ENCODE assay signal across 8 cellular contexts in the genomic region with DNA sequence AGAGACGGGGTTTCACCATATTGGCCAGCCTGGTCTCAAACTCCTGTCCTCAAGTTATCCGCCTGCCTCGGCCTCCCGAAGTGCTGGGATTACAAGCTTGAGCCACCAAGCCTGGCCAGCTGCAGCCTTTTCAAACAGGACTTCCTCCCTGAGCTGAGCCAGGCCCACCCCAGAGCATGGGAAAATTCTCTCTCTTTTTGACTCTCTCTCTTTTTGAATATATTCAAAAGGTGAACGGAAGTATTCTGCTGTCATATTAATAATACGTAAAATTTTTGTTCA. TPM values are rescaled to one million over a fixed set of nuclear protein-coding genes. Genes with fewer than 3 reads are reported as not detected.
A peak's percentile ranks its signal among the peaks of the same experiment; 100 is the strongest.
DNase-seq lines count a peak whose midpoint lies in the region; ATAC-seq, FAIRE-seq and TF ChIP-seq lines count a peak whose summit lies in the region.

No MANE protein-coding gene starts in this region.

- H3K36me3 ChIP-seq in CD4-positive, CD25-positive, alpha-beta regulatory T cell (ENCODE audit: control insufficient read depth, insufficient read depth, low read length): peaks cover 13% of the 10 kb centered on the region
- H3K36me3 ChIP-seq in OCI-LY1 (ENCODE audit: insufficient read depth, low read length): peaks cover 29% of the 10 kb centered on the region
- H3K36me3 ChIP-seq in ectodermal cell (ENCODE audit: control insufficient read depth, insufficient read depth, low read length): no peaks in the 10 kb centered on the region

- H3K9me3 Mint-ChIP-seq in CD4-positive, CD25-positive, alpha-beta regulatory T cell: peaks cover 0 to 29% (median 15%) of the 10 kb centered on the region in 7 donors
- H3K9me3 Mint-ChIP-seq in nephron progenitor cell: peaks cover 98% of the 10 kb centered on the region

- H3K9ac ChIP-seq in OCI-LY1 (ENCODE audit: low read length): 0 out of 2 replicates have a peak overlapping the region, but pooled peaks have one; percentile 30

- no peak for DNase-seq in CD4-positive, CD25-positive, alpha-beta regulatory T cell
- DNase-seq in nephron progenitor cell (no peak), RCC 7860 (ENCODE audit: low spot score) (no peak), cerebellar cortex (ENCODE audit: low spot score) (no peak), kidney tubule cell (ENCODE audit: low spot score) (no peak), NCI-H1694 (lab: John Stamatoyannopoulos, UW) (no peak)

- H3K27me3 ChIP-seq in CD4-positive, CD25-positive, alpha-beta regulatory T cell (ENCODE audit: control insufficient read depth, insufficient read depth, low read length): no peaks in the 10 kb centered on the region
- H3K27me3 ChIP-seq in OCI-LY1 (ENCODE audit: insufficient read depth, low read length) (no peaks in the 10 kb centered on the region), ectodermal cell (ENCODE audit: control insufficient read depth, insufficient read depth, low read length, poor library complexity, severe bottlenecking) (no peaks in the 10 kb centered on the region)

- peaks cover 15 to 54% of the 10 kb centered on the region in 2 experiments for H3K9me3 ChIP-seq in CD4-positive, CD25-positive, alpha-beta regulatory T cell (ENCODE audit: control insufficient read depth in 2 of 2, low read length in 2 of 2)
- peaks cover 24% of the 10 kb centered on the region for H3K9me3 ChIP-seq in OCI-LY1 (ENCODE audit: low read length)
- H3K9me3 ChIP-seq in ectodermal cell (ENCODE audit: control insufficient read depth, low read length): no peaks in the 10 kb centered on the region

- peak overlapping the region; percentile 59 for H3K4me2 ChIP-seq in OCI-LY1 (ENCODE audit: low read length)

- peaks cover 30% of the 10 kb centered on the region for H3K36me3 Mint-ChIP-seq in CD4-positive, CD25-positive, alpha-beta regulatory T cell
- H3K36me3 Mint-ChIP-seq in nephron progenitor cell (ENCODE audit: low read depth): peaks cover 61% of the 10 kb centered on the region

- H3K4me3 ChIP-seq in CD4-positive, CD25-positive, alpha-beta regulatory T cell (ENCODE audit: low read depth, low read length): peak overlapping the region; percentile 76
- peak overlapping the region; percentile 73 for H3K4me3 ChIP-seq in OCI-LY1 (ENCODE audit: low read depth, low read length, poor library complexity, severe bottlenecking)
- peak overlapping the region; percentile 73 for H3K4me3 ChIP-seq in ectodermal cell (ENCODE audit: insufficient read depth, low read depth, low read length)

- peaks cover 12% of the 10 kb centered on the region for H3K4me1 ChIP-seq in CD4-positive, CD25-positive, alpha-beta regulatory T cell (ENCODE audit: control insufficient read depth, insufficient read depth, low read length, poor library complexity, severe bottlenecking)
- H3K4me1 ChIP-seq in OCI-LY1 (ENCODE audit: insufficient read depth, low read length, severe bottlenecking) (peaks cover 4% of the 10 kb centered on the region), ectodermal cell (ENCODE audit: control insufficient read depth, insufficient read depth, low read length) (no peaks in the 10 kb centered on the region)

- no peaks in the 10 kb centered on the region for H3F3A ChIP-seq in OCI-LY1 (ENCODE audit: insufficient read depth, low read length)

- H3K27me3 Mint-ChIP-seq in CD4-positive, CD25-positive, alpha-beta regulatory T cell: peaks cover 5% of the 10 kb centered on the region
- H3K27me3 Mint-ChIP-seq in nephron progenitor cell (ENCODE audit: low read depth, poor library complexity): peaks cover 4% of the 10 kb centered on the region

- peak overlapping the region; percentile 95 to 100 (median 100) for H3K27ac Mint-ChIP-seq in CD4-positive, CD25-positive, alpha-beta regulatory T cell
- no peak overlapping the region for H3K27ac Mint-ChIP-seq in nephron progenitor cell

- H2AFZ ChIP-seq in OCI-LY1 (ENCODE audit: low read length): 0 out of 2 replicates have a peak overlapping the region, but pooled peaks have one; percentile 79

- H3K4me3 Mint-ChIP-seq in CD4-positive, CD25-positive, alpha-beta regulatory T cell: peak overlapping the region; percentile 90 to 100 (median 98)
- peak overlapping the region; percentile 94 for H3K4me3 Mint-ChIP-seq in nephron progenitor cell

- peaks cover 15% of the 10 kb centered on the region for H3K79me2 ChIP-seq in OCI-LY1 (ENCODE audit: insufficient read depth, low read length)

- TF ChIP-seq CTCF in OCI-LY1 (IDR thresholded peaks at IDR 0.05; ENCODE audit: low read length): no peak
- no peak for TF ChIP-seq CTCF in nephron progenitor cell (IDR thresholded peaks at IDR 0.05)

- FAIRE-seq in RCC 7860 (lab: Jason Lieb, UNC): no peak

- H4K20me1 ChIP-seq in OCI-LY1 (ENCODE audit: insufficient read depth, low read length): no peaks in the 10 kb centered on the region

- H3K9me2 ChIP-seq in OCI-LY1 (ENCODE audit: low read depth, low read length): no peaks in the 10 kb centered on the region

- 80 to 83% methylated on average over 4 of the region's 6 CpGs for whole genome bisulfite sequencing in ectodermal cell, 2 experiments

- no peak for ATAC-seq in CD4-positive, CD25-positive, alpha-beta regulatory T cell (ENCODE audit: low read depth in 2 of 2)

- peak overlapping the region; percentile 97 for H3K27ac ChIP-seq in CD4-positive, CD25-positive, alpha-beta regulatory T cell (ENCODE audit: insufficient read depth, low read length, poor library complexity, severe bottlenecking)
- H3K27ac ChIP-seq in OCI-LY1 (ENCODE audit: low read depth, low read length, poor library complexity, severe bottlenecking) (no peak overlapping the region), ectodermal cell (ENCODE audit: insufficient read depth, low read depth, low read length, poor library complexity, severe bottlenecking) (no peak overlapping the region)

- H3K4me1 Mint-ChIP-seq in CD4-positive, CD25-positive, alpha-beta regulatory T cell: peaks cover 6 to 45% (median 12%) of the 10 kb centered on the region in 4 donors
- H3K4me1 Mint-ChIP-seq in nephron progenitor cell: no peaks in the 10 kb centered on the region

RNA-seq across cellular contexts. Expression of gene ZNF506, which starts 0.5 kb away (rescaled TPM):
- 32.6 TPM for total RNA-seq in CD4-positive, CD25-positive, alpha-beta regulatory T cell
- polyA plus RNA-seq in CD4-positive, CD25-positive, alpha-beta regulatory T cell: 10 to 100 TPM; 16.8 to 30.1 (median 22.3) TPM
- 13.5 TPM for polyA plus RNA-seq in ectodermal cell (2013, experiment 1 of 4)
- polyA plus RNA-seq in ectodermal cell (2013, experiment 2 of 4): 12.1 TPM
- 10.1 TPM for polyA plus RNA-seq in ectodermal cell (2013, experiment 3 of 4)
- polyA plus RNA-seq in ectodermal cell (2013, experiment 4 of 4): 12.1 TPM

RNA-seq across cellular contexts. Expression of gene ZNF253, which starts 43.6 kb away (rescaled TPM):
- 5.0 TPM for total RNA-seq in CD4-positive, CD25-positive, alpha-beta regulatory T cell
- polyA plus RNA-seq in CD4-positive, CD25-positive, alpha-beta regulatory T cell: 10 to 100 TPM in 2 of 4 donors, 1 to 10 TPM in 2; 5.8 to 17.0 (median 11.7) TPM
- 30.2 TPM for polyA plus RNA-seq in ectodermal cell (2013, experiment 1 of 4)
- polyA plus RNA-seq in ectodermal cell (2013, experiment 2 of 4): 34.0 TPM
- polyA plus RNA-seq in ectodermal cell (2013, experiment 3 of 4): 28.1 TPM
- polyA plus RNA-seq in ectodermal cell (2013, experiment 4 of 4): 31.0 TPM
